8 cellular contexts compared by ENCODE assay signal in the genomic region with DNA sequence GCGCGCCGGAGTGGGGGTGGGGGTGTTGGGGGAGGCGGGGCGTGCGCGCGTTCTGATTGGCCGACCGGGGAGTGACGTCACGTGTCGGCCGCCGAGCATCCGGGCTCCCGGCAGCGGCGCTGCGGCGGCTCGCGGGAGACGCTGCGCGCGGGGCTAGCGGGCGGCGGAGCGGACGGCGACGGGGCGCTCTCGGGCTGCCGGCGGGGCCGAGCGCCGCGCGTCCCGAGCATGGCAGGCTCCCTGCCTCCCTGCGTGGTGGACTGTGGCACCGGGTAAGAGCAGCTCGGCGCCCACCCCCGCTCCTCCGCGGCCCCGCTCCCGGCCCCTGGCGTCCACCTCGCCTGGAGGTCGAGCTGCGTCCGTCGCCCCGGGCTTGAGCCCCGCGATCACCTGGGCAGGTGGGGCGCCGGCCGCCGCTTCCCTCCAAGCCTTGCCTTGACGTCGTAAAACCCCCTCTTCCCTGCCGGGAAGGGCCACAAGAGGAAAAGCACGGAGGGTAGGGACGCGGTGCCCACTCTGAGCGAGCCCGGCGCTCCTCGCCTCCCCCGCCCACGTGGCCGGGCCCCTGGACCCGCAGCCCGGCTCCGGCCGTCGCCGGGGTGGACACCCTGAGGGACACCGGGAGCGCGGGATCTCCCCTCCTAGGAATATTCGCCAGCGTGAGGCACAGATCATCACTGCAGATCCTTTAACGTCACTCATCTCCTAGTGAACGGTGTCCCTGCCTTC. TPM values are rescaled to one million over a fixed set of nuclear protein-coding genes. Genes with fewer than 3 reads are reported as not detected.
DNase-seq lines count a peak whose midpoint lies in the region; ATAC-seq and TF ChIP-seq lines count a peak whose summit lies in the region.

ACTR3B (plus strand) TSS at position 98 of the 729 bp plus-strand sequence; CDS start at position 229, 131 bp downstream.

- no peak for TF ChIP-seq CTCF in PC-3 (conservative IDR thresholded peaks at IDR 0.05; ENCODE audit: low read depth, low read length)

- no peaks in the 10 kb centered on the region for H3K36me3 ChIP-seq in PC-3 (ENCODE audit: low read depth, low read length)
- peaks cover 0 to 5% (median 0%) of the 10 kb centered on the region in 3 experiments for H3K36me3 ChIP-seq in naive thymus-derived CD4-positive, alpha-beta T cell (ENCODE audit: control insufficient read depth in 2 of 3, insufficient read depth in 3 of 3, low read length in 3 of 3)

- H3K27me3 ChIP-seq in PC-3 (ENCODE audit: low read length): no peaks in the 10 kb centered on the region
- no peaks in the 10 kb centered on the region for H3K27me3 ChIP-seq in naive thymus-derived CD4-positive, alpha-beta T cell (ENCODE audit: control insufficient read depth in 2 of 2, insufficient read depth in 2 of 2, low read length in 2 of 2)

- H3K4me1 Mint-ChIP-seq in activated T-helper 1 cell treated with anti-CD3 and anti-CD28 coated beads, Interleukin-12 subunit alpha, Interleukin-12 subunit beta, Interleukin-2, Interleukin-4 antibody, amounts not matched to agents 30 ng/mL and 10 ng/mL and 1 ng/mL, durations not matched to agents 14 hours and 24 hours and 36 hours (ENCODE audit: low read depth): peaks cover 21% of the 10 kb centered on the region
- peaks cover 9 to 27% (median 20%) of the 10 kb centered on the region in 7 donors for H3K4me1 Mint-ChIP-seq in naive thymus-derived CD4-positive, alpha-beta T cell
- peaks cover 15% of the 10 kb centered on the region for H3K4me1 Mint-ChIP-seq in stimulated activated effector memory CD8-positive, alpha-beta T cell treated with anti-CD3 and anti-CD28 coated beads, Interleukin-12 subunit alpha, Interleukin-12 subunit beta, amount 100 ng/mL, for 72 hours

- H3K4me3 ChIP-seq in PC-3 (ENCODE audit: low read length): peak within 1 kb of the TSS; percentile 90
- peak within 1 kb of the TSS; percentile 68 for H3K4me3 ChIP-seq in naive thymus-derived CD4-positive, alpha-beta T cell (ENCODE audit: low read length)

- ATAC-seq in GM19438 (IDR thresholded peaks at IDR 0.05; ENCODE audit: low read depth, unreplicated experiment) (peak; percentile 77), HG03565 (IDR thresholded peaks at IDR 0.05; ENCODE audit: unreplicated experiment) (peak; percentile 69), PC-3 (peak; percentile 68)
- ATAC-seq in naive thymus-derived CD4-positive, alpha-beta T cell: peak; percentile 96
- peak; percentile 91 for ATAC-seq in stimulated activated effector memory CD8-positive, alpha-beta T cell treated with anti-CD3 and anti-CD28 coated beads, Interleukin-12 subunit alpha, Interleukin-12 subunit beta, amount 100 ng/mL, for 72 hours

- no peaks in the 10 kb centered on the region for H3K9me3 ChIP-seq in PC-3 (ENCODE audit: low read length)
- no peaks in the 10 kb centered on the region for H3K9me3 ChIP-seq in naive thymus-derived CD4-positive, alpha-beta T cell (ENCODE audit: control insufficient read depth in 2 of 3, low read length in 3 of 3)

- H4K20me1 ChIP-seq in PC-3 (ENCODE audit: low read length): no peaks in the 10 kb centered on the region

- H3K9me3 Mint-ChIP-seq in activated T-helper 1 cell treated with anti-CD3 and anti-CD28 coated beads, Interleukin-12 subunit alpha, Interleukin-12 subunit beta, Interleukin-2, Interleukin-4 antibody, amounts not matched to agents 30 ng/mL and 10 ng/mL and 1 ng/mL, durations not matched to agents 14 hours and 24 hours and 36 hours: no peaks in the 10 kb centered on the region
- peaks cover 0 to 2% (median 0%) of the 10 kb centered on the region in 11 donors for H3K9me3 Mint-ChIP-seq in naive thymus-derived CD4-positive, alpha-beta T cell
- no peaks in the 10 kb centered on the region for H3K9me3 Mint-ChIP-seq in stimulated activated effector memory CD8-positive, alpha-beta T cell treated with anti-CD3 and anti-CD28 coated beads, Interleukin-12 subunit alpha, Interleukin-12 subunit beta, amount 100 ng/mL, for 72 hours

- DNase-seq in COR-L47 (lab: John Stamatoyannopoulos, UW) (peak; percentile 86), PC-3 (peak; percentile 83), fibroblast of gingiva (ENCODE audit: low read depth) (peak; percentile 87)
- DNase-seq in activated T-helper 1 cell treated with anti-CD3 and anti-CD28 coated beads, Interleukin-12 subunit alpha, Interleukin-12 subunit beta, Interleukin-2, Interleukin-4 antibody, amounts not matched to agents 30 ng/mL and 10 ng/mL and 1 ng/mL, durations not matched to agents 14 hours and 24 hours and 36 hours (ENCODE audit: low spot score): peak; percentile 84
- DNase-seq in naive thymus-derived CD4-positive, alpha-beta T cell: peak; percentile 80 to 94 (median 91)
- DNase-seq in stimulated activated effector memory CD8-positive, alpha-beta T cell treated with anti-CD3 and anti-CD28 coated beads, Interleukin-12 subunit alpha, Interleukin-12 subunit beta, amount 100 ng/mL, for 72 hours (ENCODE audit: low spot score in 2 of 2): peak; percentile 88 to 93

- intact Hi-C loops in PC-3 (cut with micrococcal nuclease): loop anchor here (1.0 to 5.0 kb wide), 2 partner anchors 83 to 297 kb away; partner anchors contain the start of gene XRCC2
- intact Hi-C loops in activated T-helper 1 cell treated with anti-CD3 and anti-CD28 coated beads, Interleukin-12 subunit alpha, Interleukin-12 subunit beta, Interleukin-2, Interleukin-4 antibody, amounts not matched to agents 30 ng/mL and 10 ng/mL and 1 ng/mL, durations not matched to agents 14 hours and 24 hours and 36 hours (cut with micrococcal nuclease): loop anchor here (1.0 to 5.0 kb wide), 3 partner anchors 84 to 733 kb away; partner anchors contain the start of genes GALNT11 and XRCC2
- intact Hi-C loops in naive thymus-derived CD4-positive, alpha-beta T cell (cut with micrococcal nuclease): loop anchor here (1.0 to 2.0 kb wide), 6 partner anchors 84 to 883 kb away; partner anchors contain the start of genes GALNT11 (in 2 of the 2), KMT2C (in 2 of the 2), XRCC2 (in 2 of the 2) and PRKAG2 (in 1 of the 2)

- no peaks in the 10 kb centered on the region for H3K36me3 Mint-ChIP-seq in activated T-helper 1 cell treated with anti-CD3 and anti-CD28 coated beads, Interleukin-12 subunit alpha, Interleukin-12 subunit beta, Interleukin-2, Interleukin-4 antibody, amounts not matched to agents 30 ng/mL and 10 ng/mL and 1 ng/mL, durations not matched to agents 14 hours and 24 hours and 36 hours (ENCODE audit: low read depth)
- peaks cover 0 to 2% (median 0%) of the 10 kb centered on the region in 5 donors for H3K36me3 Mint-ChIP-seq in naive thymus-derived CD4-positive, alpha-beta T cell
- H3K36me3 Mint-ChIP-seq in stimulated activated effector memory CD8-positive, alpha-beta T cell treated with anti-CD3 and anti-CD28 coated beads, Interleukin-12 subunit alpha, Interleukin-12 subunit beta, amount 100 ng/mL, for 72 hours: peaks cover 7% of the 10 kb centered on the region

- POLR2A ChIA-PET in PC-3 (lab: Charles Lee; ENCODE audit: unreplicated experiment): interaction anchor here (0.5 kb wide), 1 partner anchor 323 kb away, joined by 5 read pairs; no protein-coding TSS in a partner anchor
- POLR2A ChIA-PET in naive thymus-derived CD4-positive, alpha-beta T cell (lab: Charles Lee): interaction anchor here (0.5 to 1.4 kb wide), 4 partner anchors 9 to 506 kb away, joined by 3 to 8 read pairs (median 4); partner anchors contain the start of gene XRCC2

- H2AFZ ChIP-seq in PC-3 (ENCODE audit: low read length): peak within 1 kb of the TSS; percentile 95

- H3K9ac ChIP-seq in PC-3 (ENCODE audit: low read length): peak within 1 kb of the TSS; percentile 99

- H3K4me3 Mint-ChIP-seq in activated T-helper 1 cell treated with anti-CD3 and anti-CD28 coated beads, Interleukin-12 subunit alpha, Interleukin-12 subunit beta, Interleukin-2, Interleukin-4 antibody, amounts not matched to agents 30 ng/mL and 10 ng/mL and 1 ng/mL, durations not matched to agents 14 hours and 24 hours and 36 hours: peak within 1 kb of the TSS; percentile 86
- peak within 1 kb of the TSS; percentile 87 to 95 (median 94) for H3K4me3 Mint-ChIP-seq in naive thymus-derived CD4-positive, alpha-beta T cell
- H3K4me3 Mint-ChIP-seq in stimulated activated effector memory CD8-positive, alpha-beta T cell treated with anti-CD3 and anti-CD28 coated beads, Interleukin-12 subunit alpha, Interleukin-12 subunit beta, amount 100 ng/mL, for 72 hours: peak within 1 kb of the TSS; percentile 77

- no peaks in the 10 kb centered on the region for H3F3A ChIP-seq in PC-3 (ENCODE audit: low read length, unreplicated experiment)

- no peaks in the 10 kb centered on the region for H3K9me2 ChIP-seq in PC-3 (replicated peaks; ENCODE audit: low read length)

- BruUV-seq in PC-3 (replicated peaks; lab: Mats Ljungman, UMichigan): no TSS peak

- CTCF ChIA-PET in PC-3 (lab: Charles Lee): no interaction called here
- CTCF ChIA-PET in naive thymus-derived CD4-positive, alpha-beta T cell (lab: Charles Lee): no interaction called here

- peak within 1 kb of the TSS; percentile 89 for H3K4me2 ChIP-seq in PC-3 (ENCODE audit: low read length)

- H3K79me2 ChIP-seq in PC-3 (ENCODE audit: low read length): peaks cover 42% of the 10 kb centered on the region

- H3K4me1 ChIP-seq in PC-3 (ENCODE audit: insufficient read depth, low read length): peaks cover 14% of the 10 kb centered on the region
- H3K4me1 ChIP-seq in naive thymus-derived CD4-positive, alpha-beta T cell (ENCODE audit: control insufficient read depth in 2 of 2, insufficient read depth in 2 of 2, low read length in 2 of 2): peaks cover 6 to 11% of the 10 kb centered on the region in 2 donors

- peak within 1 kb of the TSS; percentile 90 for H3K27ac ChIP-seq in PC-3 (ENCODE audit: low read length)
- peak within 1 kb of the TSS; percentile 93 for H3K27ac ChIP-seq in naive thymus-derived CD4-positive, alpha-beta T cell (ENCODE audit: low read depth, low read length)

- peak within 1 kb of the TSS; percentile 90 for H3K27ac Mint-ChIP-seq in activated T-helper 1 cell treated with anti-CD3 and anti-CD28 coated beads, Interleukin-12 subunit alpha, Interleukin-12 subunit beta, Interleukin-2, Interleukin-4 antibody, amounts not matched to agents 30 ng/mL and 10 ng/mL and 1 ng/mL, durations not matched to agents 14 hours and 24 hours and 36 hours
- peak within 1 kb of the TSS; percentile 79 to 98 (median 97) for H3K27ac Mint-ChIP-seq in naive thymus-derived CD4-positive, alpha-beta T cell
- H3K27ac Mint-ChIP-seq in stimulated activated effector memory CD8-positive, alpha-beta T cell treated with anti-CD3 and anti-CD28 coated beads, Interleukin-12 subunit alpha, Interleukin-12 subunit beta, amount 100 ng/mL, for 72 hours: peak within 1 kb of the TSS; percentile 88

- H3K27me3 Mint-ChIP-seq in activated T-helper 1 cell treated with anti-CD3 and anti-CD28 coated beads, Interleukin-12 subunit alpha, Interleukin-12 subunit beta, Interleukin-2, Interleukin-4 antibody, amounts not matched to agents 30 ng/mL and 10 ng/mL and 1 ng/mL, durations not matched to agents 14 hours and 24 hours and 36 hours (ENCODE audit: insufficient read depth): peaks cover 2% of the 10 kb centered on the region
- H3K27me3 Mint-ChIP-seq in naive thymus-derived CD4-positive, alpha-beta T cell: peaks cover 0 to 3% (median 0%) of the 10 kb centered on the region in 5 donors

RNA-seq across cellular contexts. Expression of gene ACTR3B, which starts in this region (rescaled TPM):
- 6.6 and 8.9 TPM in 2 replicates for total RNA-seq in PC-3 (2014; rRNA removed)
- total RNA-seq in activated T-helper 1 cell treated with anti-CD3 and anti-CD28 coated beads, Interleukin-12 subunit alpha, Interleukin-12 subunit beta, Interleukin-2, Interleukin-4 antibody, amounts not matched to agents 30 ng/mL and 10 ng/mL and 1 ng/mL, durations not matched to agents 14 hours and 24 hours and 36 hours: 7.0 and 8.3 TPM in 2 replicates
- total RNA-seq in naive thymus-derived CD4-positive, alpha-beta T cell: 10 to 100 TPM in 2 of 5 experiments, 1 to 10 TPM in 3; 5.6 to 12.5 (median 9.3) TPM
- 10 to 100 TPM in 1 of 2 donors, 1 to 10 TPM in 1; 5.3 to 18.9 TPM for polyA plus RNA-seq in naive thymus-derived CD4-positive, alpha-beta T cell

Comparison
In these comparisons a context has a peak if more than half of its experiments do, and no peak if none do; other contexts are left out.
1. Peak in every context shown above with its lines: DNase-seq, ATAC-seq, H3K4me3 ChIP-seq and H3K27ac ChIP-seq.